1 cellular context compared by ENCODE assay signal in genomic region chr11:119322360-119322739, GRCh38.
TF ChIP-seq lines count a peak whose summit lies in the region.

No MANE protein-coding gene starts in this region.

TF ChIP-seq in H1, 55 proteins besides CTCF, POLR2A, EP300 and RAD21:
- no peak for TF ChIP-seq SIX5 (IDR thresholded peaks at IDR 0.05; ENCODE audit: low read depth, low read length)
- no peak for TF ChIP-seq TAF1 (IDR thresholded peaks at IDR 0.05; ENCODE audit: low read depth, low read length)
- no peak for TF ChIP-seq ATF3 (IDR thresholded peaks at IDR 0.05; ENCODE audit: insufficient read depth, low read depth, low read length)
- TF ChIP-seq CHD2 (IDR thresholded peaks at IDR 0.05; ENCODE audit: low read length), result no peak
- no peak for TF ChIP-seq NANOG (IDR thresholded peaks at IDR 0.05; ENCODE audit: insufficient read depth, low read depth, low read length, poor library complexity, severe bottlenecking)
- TF ChIP-seq POU5F1 (IDR thresholded peaks at IDR 0.05; ENCODE audit: low read depth, low read length), result no peak
- TF ChIP-seq NRF1 (IDR thresholded peaks at IDR 0.05; ENCODE audit: low read depth, low read length), result no peak
- no peak for TF ChIP-seq SIN3A (conservative IDR thresholded peaks at IDR 0.05 in 1 of 2, IDR thresholded peaks at IDR 0.05 in 1 of 2; ENCODE audit: low read depth in 1 of 2, low read length in 2 of 2)
- no peak for TF ChIP-seq CTBP2 (IDR thresholded peaks at IDR 0.05; ENCODE audit: borderline replicate concordance, insufficient read depth, insufficient read length, low read length)
- TF ChIP-seq CREB1 (IDR thresholded peaks at IDR 0.05), result no peak
- TF ChIP-seq SRF (IDR thresholded peaks at IDR 0.05; ENCODE audit: low read depth, low read length), result no peak
- TF ChIP-seq ATF2 (IDR thresholded peaks at IDR 0.05; ENCODE audit: low read length), result no peak
- TF ChIP-seq TEAD4 (IDR thresholded peaks at IDR 0.05; ENCODE audit: low read depth, low read length), result no peak
- TF ChIP-seq MAFK (IDR thresholded peaks at IDR 0.05; ENCODE audit: low read depth, low read length), result no peak
- TF ChIP-seq SP2 (IDR thresholded peaks at IDR 0.05; ENCODE audit: low read length), result no peak
- TF ChIP-seq JUND (IDR thresholded peaks at IDR 0.05; ENCODE audit: low read length), result no peak
